18 cellular contexts compared by ENCODE assay signal in the genomic region with DNA sequence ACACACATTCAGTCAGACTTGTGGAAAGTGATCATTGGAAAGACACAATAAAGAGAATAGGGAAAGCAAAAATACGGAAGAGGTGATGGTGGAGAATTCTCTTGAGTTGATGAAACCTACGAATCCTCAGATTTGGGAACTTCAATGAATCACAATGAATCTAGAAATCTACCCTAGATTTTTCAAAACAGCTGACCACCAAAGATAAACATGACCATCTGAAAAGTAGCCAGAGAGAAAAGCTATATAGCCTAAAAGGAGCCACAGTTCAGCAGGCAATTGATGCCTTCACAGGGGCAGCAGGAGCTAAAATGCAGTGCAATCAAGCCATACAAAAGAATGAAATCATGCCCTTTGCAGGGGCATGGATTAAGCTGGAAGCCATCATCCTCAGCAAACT.
DNase-seq lines count a peak whose midpoint lies in the region; ATAC-seq and TF ChIP-seq lines count a peak whose summit lies in the region.
"Had no signal": no experiment of that assay in that cellular context is flagged by ENCODE, and none has a peak within 500 bp of the region (broad histone marks: within the 10 kb centered on the region; RNA-seq: fewer than 3 reads in every experiment).

No MANE protein-coding gene starts in this region.

- H3K4me1 Mint-ChIP-seq in activated naive CD8-positive, alpha-beta T cell (ENCODE audit: low read depth): peaks cover 31% of the 10 kb centered on the region
- peaks cover 34% of the 10 kb centered on the region for H3K4me1 Mint-ChIP-seq in activated naive CD8-positive, alpha-beta T cell treated with anti-CD3 and anti-CD28 coated beads for 36 hours
- H3K4me1 Mint-ChIP-seq in chondrocyte (ENCODE audit: low read depth): peaks cover 56% of the 10 kb centered on the region

- H3K27ac Mint-ChIP-seq in activated naive CD8-positive, alpha-beta T cell: peak overlapping the region; percentile 41
- H3K27ac Mint-ChIP-seq in activated naive CD8-positive, alpha-beta T cell treated with anti-CD3 and anti-CD28 coated beads for 36 hours: no peak overlapping the region
- H3K27ac Mint-ChIP-seq in chondrocyte (ENCODE audit: unreplicated experiment): peak overlapping the region; percentile 85

- TF ChIP-seq CTCF in chondrocyte (IDR thresholded peaks at IDR 0.05): no peak

- H3K4me3 Mint-ChIP-seq in activated naive CD8-positive, alpha-beta T cell: no peak overlapping the region
- no peak overlapping the region for H3K4me3 Mint-ChIP-seq in activated naive CD8-positive, alpha-beta T cell treated with anti-CD3 and anti-CD28 coated beads for 36 hours
- no peak overlapping the region for H3K4me3 Mint-ChIP-seq in chondrocyte (ENCODE audit: unreplicated experiment)
- H3K4me3 Mint-ChIP-seq: CD8-positive, alpha-beta memory T cell had no signal

- H3K27me3 Mint-ChIP-seq in activated naive CD8-positive, alpha-beta T cell: no peaks in the 10 kb centered on the region
- H3K27me3 Mint-ChIP-seq in activated naive CD8-positive, alpha-beta T cell treated with anti-CD3 and anti-CD28 coated beads for 36 hours: no peaks in the 10 kb centered on the region
- no peaks in the 10 kb centered on the region for H3K27me3 Mint-ChIP-seq in chondrocyte (ENCODE audit: low read depth)

- H3K36me3 Mint-ChIP-seq in activated naive CD8-positive, alpha-beta T cell: no peaks in the 10 kb centered on the region
- H3K36me3 Mint-ChIP-seq in activated naive CD8-positive, alpha-beta T cell treated with anti-CD3 and anti-CD28 coated beads for 36 hours: no peaks in the 10 kb centered on the region
- no peaks in the 10 kb centered on the region for H3K36me3 Mint-ChIP-seq in chondrocyte (ENCODE audit: low read depth)
- H3K36me3 Mint-ChIP-seq: CD8-positive, alpha-beta memory T cell had no signal

- no peak for DNase-seq in activated naive CD8-positive, alpha-beta T cell treated with anti-CD3 and anti-CD28 coated beads for 36 hours
- DNase-seq in NCI-H69 (lab: John Stamatoyannopoulos, UW): peak; percentile 6
- no peak for DNase-seq in chondrocyte (ENCODE audit: low spot score)
- DNase-seq in GF-D8 (lab: John Stamatoyannopoulos, UW): no peak
- DNase-seq: 8988T; AML-193; C1 segment of cervical spinal cord; CD8-positive, alpha-beta memory T cell; DMS53; GDM1; NCI-H1105; NCI-H1694 treated with DMSO at 0.1 percent for 48 hours; NCI-H2081 treated with DMSO at 0.1 percent for 48 hours; SHP77 treated with DMSO at 0.1 percent for 48 hours had no signal

- no peaks in the 10 kb centered on the region for H3K9me3 Mint-ChIP-seq in activated naive CD8-positive, alpha-beta T cell (ENCODE audit: low read depth)
- H3K9me3 Mint-ChIP-seq in activated naive CD8-positive, alpha-beta T cell treated with anti-CD3 and anti-CD28 coated beads for 36 hours: no peaks in the 10 kb centered on the region
- H3K9me3 Mint-ChIP-seq in chondrocyte (ENCODE audit: low read depth): peaks cover 5% of the 10 kb centered on the region
- H3K9me3 Mint-ChIP-seq: CD8-positive, alpha-beta memory T cell had no signal

- ATAC-seq in GM19395 (IDR thresholded peaks at IDR 0.05; ENCODE audit: unreplicated experiment) (no peak), HG02884 (IDR thresholded peaks at IDR 0.05; ENCODE audit: unreplicated experiment) (no peak)
- ATAC-seq: HepG2 had no signal
